ENCODE assay signal across 9 cellular contexts in the genomic region with DNA sequence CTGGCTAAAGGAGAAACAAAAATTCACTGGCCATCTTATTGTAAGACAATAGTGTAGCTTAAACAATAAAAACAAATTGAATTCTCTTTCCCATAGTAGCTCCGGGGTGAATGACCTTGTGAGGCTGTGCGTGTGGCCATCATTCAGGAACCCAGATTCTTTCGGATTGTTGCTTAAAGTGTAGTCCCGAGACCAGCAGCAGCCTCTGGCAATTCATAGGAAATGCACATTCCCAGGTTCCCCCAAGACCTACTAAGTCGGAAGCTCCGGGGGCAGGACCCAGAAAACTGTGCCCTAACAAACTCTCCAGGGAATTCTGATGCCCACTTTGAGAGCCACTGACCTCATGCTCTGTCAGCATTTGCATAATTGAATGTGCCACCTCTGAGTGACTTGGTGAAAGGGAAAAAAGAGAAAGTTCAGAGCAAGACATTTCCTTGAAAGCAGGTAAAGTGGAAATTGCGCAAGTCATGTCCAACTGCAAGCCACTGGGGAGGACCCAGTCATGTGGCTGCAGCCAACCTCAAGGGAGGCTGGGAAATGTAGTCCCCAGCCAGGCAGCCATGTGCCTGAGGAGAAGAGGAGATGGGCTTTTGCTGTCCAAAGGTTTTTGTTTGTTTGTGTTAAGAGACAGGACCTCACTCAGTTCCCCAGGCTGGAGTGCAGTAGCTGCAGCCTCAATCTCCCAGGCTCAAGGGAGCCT. TPM values are rescaled to one million over a fixed set of nuclear protein-coding genes. Genes with fewer than 3 reads are reported as not detected.
DNase-seq lines count a peak whose midpoint lies in the region; ATAC-seq and TF ChIP-seq lines count a peak whose summit lies in the region.
"Had no signal": no experiment of that assay in that cellular context is flagged by ENCODE, and none has a peak within 500 bp of the region (broad histone marks: within the 10 kb centered on the region; RNA-seq: fewer than 3 reads in every experiment).

No MANE protein-coding gene starts in this region.

- peaks cover 6% of the 10 kb centered on the region for H3K27me3 ChIP-seq in IMR-90 (ENCODE audit: control insufficient read depth, insufficient read depth, low read length)

- TF ChIP-seq CTCF in Calu3 (IDR thresholded peaks at IDR 0.05; ENCODE audit: unreplicated experiment) = no peak
- TF ChIP-seq CTCF in IMR-90 (conservative IDR thresholded peaks at IDR 0.05; ENCODE audit: low read depth, low read length) = no peak
- no peak for TF ChIP-seq CTCF in coronary artery (IDR thresholded peaks at IDR 0.05)

- H3K18ac ChIP-seq in IMR-90 (ENCODE audit: low read depth, low read length) = no peak overlapping the region

- no peak overlapping the region for H2BK15ac ChIP-seq in IMR-90 (ENCODE audit: low read depth, low read length)

- DNase-seq in Calu3 = peak; percentile 83
- peak; percentile 14 for DNase-seq in IMR-90
- peak; percentile 31 for DNase-seq in activated naive CD8-positive, alpha-beta T cell treated with anti-CD3 and anti-CD28 coated beads, Interleukin-2, amount 50 U/mL, for 24 hours
- DNase-seq in islet precursor cell = peak; percentile 67
- no peak for DNase-seq in stimulated activated naive CD8-positive, alpha-beta T cell treated with anti-CD3 and anti-CD28 coated beads, Interleukin-15, amount 100 ng/mL, for 72 hours
- no peak for DNase-seq in G401 (ENCODE audit: low spot score)
- DNase-seq in activated CD4-positive, alpha-beta T cell treated with anti-CD3 and anti-CD28 coated beads, Interleukin-2, amount 50 U/mL, for 1 hour = no peak
- no peak for DNase-seq in coronary artery (ENCODE audit: low spot score)
- DNase-seq: activated T-cell treated with anti-CD3 and anti-CD28 coated beads, Interleukin-2, amount 50 U/mL, for 4 hours had no signal

- no peaks in the 10 kb centered on the region for H3K9me1 ChIP-seq in IMR-90 (ENCODE audit: insufficient read depth, low read length)

- H3K4me2 ChIP-seq in IMR-90 (ENCODE audit: low read depth, low read length) = no peak overlapping the region

- H3K4me1 ChIP-seq in IMR-90 (ENCODE audit: control insufficient read depth, insufficient read depth, low read length) = no peaks in the 10 kb centered on the region

- H2AK9ac ChIP-seq in IMR-90 (replicated peaks; ENCODE audit: low read depth, low read length, poor library complexity) = no peak overlapping the region

- no peak overlapping the region for H2AK5ac ChIP-seq in IMR-90 (ENCODE audit: low read depth, low read length)

- dilution Hi-C loops in IMR-90 (cut with HindIII; ENCODE audit: low sequenced_read_pairs, unreplicated experiment) = no loop called here

- H3K79me1 ChIP-seq in IMR-90 (ENCODE audit: low read depth in 1 of 2, low read length in 2 of 2) = no peaks in the 10 kb centered on the region

- in situ Hi-C loops in IMR-90 (cut with MboI; ENCODE audit: low sequenced_read_pairs) (no loop called here), G401 (cut with HindIII; ENCODE audit: low sequenced_read_pairs) (loop anchor here (25.0 kb wide), 1 partner anchor 141 kb away; no protein-coding TSS in a partner anchor)

- H3K4ac ChIP-seq in IMR-90 (ENCODE audit: low read depth, low read length) = no peak overlapping the region

- peak overlapping the region; percentile 70 for H3K27ac Mint-ChIP-seq in Calu3 (ENCODE audit: unreplicated experiment)
- no peak overlapping the region for H3K27ac Mint-ChIP-seq in activated naive CD8-positive, alpha-beta T cell treated with anti-CD3 and anti-CD28 coated beads, Interleukin-2, amount 50 U/mL, for 24 hours
- no peak overlapping the region for H3K27ac Mint-ChIP-seq in stimulated activated naive CD8-positive, alpha-beta T cell treated with anti-CD3 and anti-CD28 coated beads, Interleukin-15, amount 100 ng/mL, for 72 hours

- no peak overlapping the region for H4K8ac ChIP-seq in IMR-90 (ENCODE audit: low read depth in 2 of 2, low read length in 2 of 2)

- H3K4me3 ChIP-seq in IMR-90 (ENCODE audit: insufficient read depth, low read depth, low read length) (no peak overlapping the region), coronary artery (no peak overlapping the region)

- 0% methylated on average over 1 of the region's 7 CpGs; no CpG with 5 or more reads in 1 of the 2 experiments for WGBS in IMR-90 (ENCODE audit: extremely low coverage in 2 of 2, insufficient read length in 1 of 2), 2 experiments

- peaks cover 9% of the 10 kb centered on the region for H3K36me3 Mint-ChIP-seq in Calu3 (ENCODE audit: insufficient read depth, unreplicated experiment)
- H3K36me3 Mint-ChIP-seq in activated naive CD8-positive, alpha-beta T cell treated with anti-CD3 and anti-CD28 coated beads, Interleukin-2, amount 50 U/mL, for 24 hours (ENCODE audit: low read depth) = peaks cover 3% of the 10 kb centered on the region

- TF ChIP-seq POLR2A in IMR-90 (IDR thresholded peaks at IDR 0.05; ENCODE audit: low read depth, low read length) = no peak

- POLR2A ChIA-PET in IMR-90 (lab: Charles Lee; ENCODE audit: unreplicated experiment) = no interaction called here

- H2BK120ac ChIP-seq in IMR-90 (ENCODE audit: low read depth, low read length) = no peak overlapping the region

- no peak overlapping the region for H4K91ac ChIP-seq in IMR-90 (ENCODE audit: insufficient read depth, low read depth, low read length)

- no peak overlapping the region for H3K23ac ChIP-seq in IMR-90 (ENCODE audit: low read depth, low read length)

- H3K56ac ChIP-seq in IMR-90 (ENCODE audit: extremely low read depth, insufficient read depth, low read length) = no peak overlapping the region

- intact Hi-C loops in Calu3 (cut with micrococcal nuclease; ENCODE audit: unreplicated experiment) = no loop called here
- intact Hi-C loops in IMR-90 (cut with micrococcal nuclease) = no loop called here

- no peak overlapping the region for H4K5ac ChIP-seq in IMR-90 (ENCODE audit: low read depth, low read length)

- no peaks in the 10 kb centered on the region for H3K4me1 Mint-ChIP-seq in Calu3 (ENCODE audit: low read depth, unreplicated experiment)
- peaks cover 4% of the 10 kb centered on the region for H3K4me1 Mint-ChIP-seq in activated naive CD8-positive, alpha-beta T cell treated with anti-CD3 and anti-CD28 coated beads, Interleukin-2, amount 50 U/mL, for 24 hours
- H3K4me1 Mint-ChIP-seq in stimulated activated naive CD8-positive, alpha-beta T cell treated with anti-CD3 and anti-CD28 coated beads, Interleukin-15, amount 100 ng/mL, for 72 hours = peaks cover 4% of the 10 kb centered on the region

- BruUV-seq in Calu3 (replicated peaks; lab: Mats Ljungman, UMichigan) = no TSS peak
- no TSS peak for BruUV-seq in IMR-90 (replicated peaks; lab: Mats Ljungman, UMichigan)

- ATAC-seq in IMR-90 (ENCODE audit: low read depth) = no peak
- ATAC-seq in activated naive CD8-positive, alpha-beta T cell treated with anti-CD3 and anti-CD28 coated beads, Interleukin-2, amount 50 U/mL, for 24 hours = peak; percentile 36
- ATAC-seq in stimulated activated naive CD8-positive, alpha-beta T cell treated with anti-CD3 and anti-CD28 coated beads, Interleukin-15, amount 100 ng/mL, for 72 hours = peak; percentile 74

- no peak overlapping the region for H2BK20ac ChIP-seq in IMR-90 (ENCODE audit: low read depth, low read length)

- H2BK5ac ChIP-seq in IMR-90 (ENCODE audit: low read depth, low read length, poor library complexity, severe bottlenecking) = no peak overlapping the region

- peaks cover 10% of the 10 kb centered on the region for H3K9me3 ChIP-seq in IMR-90 (ENCODE audit: control insufficient read depth, insufficient read depth, low read length)

- H3K27ac ChIP-seq in IMR-90 (ENCODE audit: insufficient read depth, low read length) (no peak overlapping the region), coronary artery (no peak overlapping the region)

- H4K20me1 ChIP-seq in IMR-90 (ENCODE audit: insufficient read depth, low read length) = no peaks in the 10 kb centered on the region

- CTCF ChIA-PET in Calu3 (lab: Charles Lee) (interaction anchor here (0.6 to 1.5 kb wide), 3 partner anchors 9 to 168 kb away, joined by 3 to 4 read pairs (median 3); no protein-coding TSS in a partner anchor), IMR-90 (lab: Yijun Ruan, JAX) (no interaction called here)

- H3K4me3 Mint-ChIP-seq in Calu3 (ENCODE audit: low read depth, unreplicated experiment) = peak overlapping the region; percentile 66
- no peak overlapping the region for H3K4me3 Mint-ChIP-seq in activated naive CD8-positive, alpha-beta T cell treated with anti-CD3 and anti-CD28 coated beads, Interleukin-2, amount 50 U/mL, for 24 hours
- peak overlapping the region; percentile 7 to 53 for H3K4me3 Mint-ChIP-seq in stimulated activated naive CD8-positive, alpha-beta T cell treated with anti-CD3 and anti-CD28 coated beads, Interleukin-15, amount 100 ng/mL, for 72 hours
- H3K4me3 Mint-ChIP-seq: activated T-cell treated with anti-CD3 and anti-CD28 coated beads, Interleukin-2, amount 50 U/mL, for 4 hours had no signal

- H2AFZ ChIP-seq in IMR-90 (replicated peaks; ENCODE audit: low read length, poor library complexity) = no peak overlapping the region

- H3K27me3 Mint-ChIP-seq in Calu3 (ENCODE audit: unreplicated experiment) = peaks cover 12% of the 10 kb centered on the region
- no peaks in the 10 kb centered on the region for H3K27me3 Mint-ChIP-seq in activated naive CD8-positive, alpha-beta T cell treated with anti-CD3 and anti-CD28 coated beads, Interleukin-2, amount 50 U/mL, for 24 hours
- H3K27me3 Mint-ChIP-seq in stimulated activated naive CD8-positive, alpha-beta T cell treated with anti-CD3 and anti-CD28 coated beads, Interleukin-15, amount 100 ng/mL, for 72 hours = peaks cover 4% of the 10 kb centered on the region

- no peak for TF ChIP-seq RAD21 in IMR-90 (IDR thresholded peaks at IDR 0.05; ENCODE audit: low read length)

- H3K9ac ChIP-seq in IMR-90 (ENCODE audit: low read depth, low read length) = no peak overlapping the region

- no peaks in the 10 kb centered on the region for H3K36me3 ChIP-seq in IMR-90 (ENCODE audit: control insufficient read depth, insufficient read depth, low read length)

- no peak overlapping the region for H3K14ac ChIP-seq in IMR-90 (replicated peaks; ENCODE audit: low read depth, low read length)

- H3K9me3 Mint-ChIP-seq in Calu3 (ENCODE audit: low read depth, unreplicated experiment) = peaks cover 8% of the 10 kb centered on the region
- H3K9me3 Mint-ChIP-seq in activated naive CD8-positive, alpha-beta T cell treated with anti-CD3 and anti-CD28 coated beads, Interleukin-2, amount 50 U/mL, for 24 hours = peaks cover 21% of the 10 kb centered on the region
- peaks cover 18 to 20% of the 10 kb centered on the region in 2 donors for H3K9me3 Mint-ChIP-seq in stimulated activated naive CD8-positive, alpha-beta T cell treated with anti-CD3 and anti-CD28 coated beads, Interleukin-15, amount 100 ng/mL, for 72 hours

RNA-seq across cellular contexts. Expression of gene PNMA8B, which starts 50.7 kb away (rescaled TPM):
- not detected in 2 replicates for total RNA-seq in Calu3 (2022)
- under 0.01 and 0.18 TPM in 2 replicates for total RNA-seq in IMR-90 (2012; rRNA removed)
- polyA plus RNA-seq in IMR-90 (2012; rRNA removed) = 0.11 and 0.12 TPM in 2 replicates
- polyA plus RNA-seq in IMR-90 (2012; cell fraction: cytosol; rRNA removed) = 0.22 and 0.24 TPM in 2 replicates
- 0.10 and 0.12 TPM in 2 replicates for polyA plus RNA-seq in IMR-90 (2012; cell fraction: nucleus; rRNA removed; ENCODE audit: low replicate concordance)
- not detected in 2 replicates for total RNA-seq in G401 (2014; rRNA removed; shearing (Covaris generic))

RNA-seq across cellular contexts. Expression of gene CALM3, which starts 54.8 kb away (rescaled TPM):
- total RNA-seq in Calu3 (2022) (182 and 220 TPM in 2 replicates), IMR-90 (2012; rRNA removed) (91.6 and 197 TPM in 2 replicates)
- 467 and 501 TPM in 2 replicates for polyA plus RNA-seq in IMR-90 (2012; rRNA removed)
- 414 and 485 TPM in 2 replicates for polyA plus RNA-seq in IMR-90 (2012; cell fraction: cytosol; rRNA removed)
- polyA plus RNA-seq in IMR-90 (2012; cell fraction: nucleus; rRNA removed; ENCODE audit: low replicate concordance) = 233 and 354 TPM in 2 replicates
- total RNA-seq in G401 (2014; rRNA removed; shearing (Covaris generic)) = 109 and 147 TPM in 2 replicates

Comparison
In these comparisons a context has a peak if more than half of its experiments do, and no peak if none do; other contexts are left out.
1. DNase-seq: peak in Calu3 (single experiment), IMR-90 (single experiment), activated naive CD8-positive, alpha-beta T cell treated with anti-CD3 and anti-CD28 coated beads, Interleukin-2, amount 50 U/mL, for 24 hours (single experiment) and islet precursor cell (single experiment); none in stimulated activated naive CD8-positive, alpha-beta T cell treated with anti-CD3 and anti-CD28 coated beads, Interleukin-15, amount 100 ng/mL, for 72 hours (0 of 2), G401 (single experiment), activated CD4-positive, alpha-beta T cell treated with anti-CD3 and anti-CD28 coated beads, Interleukin-2, amount 50 U/mL, for 1 hour (single experiment) and coronary artery (single experiment).